Comparison of ENCODE assay signal across 13 cellular contexts in genomic region chr9:93579711-93580516, GRCh38. TPM values are rescaled to one million over a fixed set of nuclear protein-coding genes. Genes with fewer than 3 reads are reported as not detected.
DNase-seq lines count a peak whose midpoint lies in the region; ATAC-seq and TF ChIP-seq lines count a peak whose summit lies in the region.
"Had no signal": no experiment of that assay in that cellular context is flagged by ENCODE, and none has a peak within 500 bp of the region (broad histone marks: within the 10 kb centered on the region; RNA-seq: fewer than 3 reads in every experiment).

No MANE protein-coding gene starts in this region.

- TF ChIP-seq CTCF in CD8-positive, alpha-beta T cell (IDR thresholded peaks at IDR 0.05): no peak
- TF ChIP-seq CTCF in right atrium auricular region (IDR thresholded peaks at IDR 0.05): no peak
- TF ChIP-seq CTCF in esophagus squamous epithelium (IDR thresholded peaks at IDR 0.05): no peak

- WGBS in esophagus squamous epithelium, 2 donors: 76 to 83% methylated on average over 8 to 15 of the region's 20 CpGs

- no peak for ATAC-seq in CD8-positive, alpha-beta T cell
- ATAC-seq in activated T-helper 17 cell treated with anti-CD3 and anti-CD28 coated beads, Interleukin-2, amount 50 U/mL, for 72 hours (replicated peaks): no peak
- ATAC-seq in HG02571 (IDR thresholded peaks at IDR 0.05; ENCODE audit: unreplicated experiment) (no peak), GM21717 (IDR thresholded peaks at IDR 0.05; ENCODE audit: unreplicated experiment) (no peak)

- H3K9me3 Mint-ChIP-seq in CD8-positive, alpha-beta T cell: peaks cover 9% of the 10 kb centered on the region
- peaks cover 4% of the 10 kb centered on the region for H3K9me3 Mint-ChIP-seq in activated T-helper 17 cell treated with anti-CD3 and anti-CD28 coated beads, Interleukin-2, amount 50 U/mL, for 72 hours

- DNase-seq in CD8-positive, alpha-beta T cell: peak in 1 of 7 experiments; percentile 34
- DNase-seq in right atrium auricular region (ENCODE audit: low spot score): peak; percentile 56
- peak; percentile 66 for DNase-seq in posterior vena cava (ENCODE audit: low spot score)
- no peak for DNase-seq in esophagus squamous epithelium (lab: John Stamatoyannopoulos, UW)
- no peak for DNase-seq in HAP-1 (ENCODE audit: low spot score in 2 of 2)
- DNase-seq: activated gamma-delta T cell; hippocampal formation; NCI-H2029 treated with DMSO at 0.1 percent for 48 hours; stimulated activated CD4-positive, alpha-beta T cell treated with anti-CD3 and anti-CD28 coated beads, Interleukin-2, amount 100 ng/mL, for 24 hours had no signal

- TF ChIP-seq POLR2A in esophagus squamous epithelium (IDR thresholded peaks at IDR 0.05): no peak

- intact Hi-C loops in CD8-positive, alpha-beta T cell (cut with DNase I, micrococcal nuclease): loop anchor here in 1 of 2 experiments (5.0 to 10.0 kb wide), 4 partner anchors 595 to 1458 kb away; partner anchors contain the start of genes IARS1 and ZNF169
- intact Hi-C loops in posterior vena cava (cut with DNase I): loop anchor here in 1 of 2 donors (10.0 kb wide), 1 partner anchor 385 kb away; no protein-coding TSS in a partner anchor
- intact Hi-C loops in esophagus squamous epithelium (cut with DNase I): no loop called here

- in situ Hi-C loops in HAP-1 (cut with MboI; ENCODE audit: low sequenced_read_pairs): no loop called here

- H3K36me3 Mint-ChIP-seq in CD8-positive, alpha-beta T cell: peaks cover 13% of the 10 kb centered on the region
- H3K36me3 Mint-ChIP-seq in activated T-helper 17 cell treated with anti-CD3 and anti-CD28 coated beads, Interleukin-2, amount 50 U/mL, for 72 hours (ENCODE audit: low read depth): no peaks in the 10 kb centered on the region

- H3K27me3 Mint-ChIP-seq in CD8-positive, alpha-beta T cell (ENCODE audit: low read depth): no peaks in the 10 kb centered on the region
- no peaks in the 10 kb centered on the region for H3K27me3 Mint-ChIP-seq in activated T-helper 17 cell treated with anti-CD3 and anti-CD28 coated beads, Interleukin-2, amount 50 U/mL, for 72 hours

- H3K4me1 Mint-ChIP-seq in CD8-positive, alpha-beta T cell (ENCODE audit: low read depth): peaks cover 61% of the 10 kb centered on the region
- H3K4me1 Mint-ChIP-seq in activated T-helper 17 cell treated with anti-CD3 and anti-CD28 coated beads, Interleukin-2, amount 50 U/mL, for 72 hours: no peaks in the 10 kb centered on the region

- no peak overlapping the region for H3K4me3 Mint-ChIP-seq in CD8-positive, alpha-beta T cell
- no peak overlapping the region for H3K4me3 Mint-ChIP-seq in activated T-helper 17 cell treated with anti-CD3 and anti-CD28 coated beads, Interleukin-2, amount 50 U/mL, for 72 hours

- peaks cover 20% of the 10 kb centered on the region for H3K4me1 ChIP-seq in CD8-positive, alpha-beta T cell (ENCODE audit: insufficient read depth, low read length)
- H3K4me1 ChIP-seq in right atrium auricular region: peaks cover 0 to 63% of the 10 kb centered on the region in 2 donors
- H3K4me1 ChIP-seq in esophagus squamous epithelium: peaks cover 30 to 62% (median 34%) of the 10 kb centered on the region in 3 donors
- H3K4me1 ChIP-seq in HAP-1: peaks cover 14% of the 10 kb centered on the region

- no peaks in the 10 kb centered on the region for H3K9me3 ChIP-seq in CD8-positive, alpha-beta T cell (ENCODE audit: low read length)
- H3K9me3 ChIP-seq in right atrium auricular region (no peaks in the 10 kb centered on the region), esophagus squamous epithelium (no peaks in the 10 kb centered on the region), HAP-1 (peaks cover 6% of the 10 kb centered on the region; the same call in 1 of the 2 replicates)
- H3K9me3 ChIP-seq: prostate gland had no signal

- H3K27ac Mint-ChIP-seq in CD8-positive, alpha-beta T cell: peak overlapping the region; percentile 29
- peak overlapping the region; percentile 60 for H3K27ac Mint-ChIP-seq in activated T-helper 17 cell treated with anti-CD3 and anti-CD28 coated beads, Interleukin-2, amount 50 U/mL, for 72 hours

- no peaks in the 10 kb centered on the region for H3K27me3 ChIP-seq in CD8-positive, alpha-beta T cell (ENCODE audit: insufficient read depth, low read length)
- H3K27me3 ChIP-seq in right atrium auricular region (no peaks in the 10 kb centered on the region), esophagus squamous epithelium (no peaks in the 10 kb centered on the region), HAP-1 (ENCODE audit: low read depth) (no peaks in the 10 kb centered on the region)

- no peak overlapping the region for H3K4me3 ChIP-seq in CD8-positive, alpha-beta T cell (ENCODE audit: low read depth, low read length)
- H3K4me3 ChIP-seq in right atrium auricular region (no peak overlapping the region), esophagus squamous epithelium (no peak overlapping the region), HAP-1 (no peak overlapping the region)
- H3K4me3 ChIP-seq: prostate gland had no signal

- no peaks in the 10 kb centered on the region for H3K36me3 ChIP-seq in CD8-positive, alpha-beta T cell (ENCODE audit: insufficient read depth, low read length)
- H3K36me3 ChIP-seq in right atrium auricular region: no peaks in the 10 kb centered on the region
- no peaks in the 10 kb centered on the region for H3K36me3 ChIP-seq in esophagus squamous epithelium
- H3K36me3 ChIP-seq in HAP-1 (replicated peaks): no peaks in the 10 kb centered on the region
- H3K36me3 ChIP-seq: prostate gland had no signal

- POLR2A ChIA-PET in CD8-positive, alpha-beta T cell (lab: Charles Lee): interaction anchor here (1.2 kb wide), 1 partner anchor 13 kb away, joined by 8 read pairs; no protein-coding TSS in a partner anchor

- no peak overlapping the region for H3K27ac ChIP-seq in CD8-positive, alpha-beta T cell (ENCODE audit: low read depth, low read length)
- peak overlapping the region; percentile 89 for H3K27ac ChIP-seq in right atrium auricular region
- H3K27ac ChIP-seq in esophagus squamous epithelium: peak overlapping the region in 2 of 4 donors; percentile 2 to 38

- CTCF ChIA-PET in CD8-positive, alpha-beta T cell (lab: Charles Lee): interaction anchor here (1.6 kb wide), 1 partner anchor 14 kb away, joined by 8 read pairs; no protein-coding TSS in a partner anchor

RNA-seq across cellular contexts. Expression of gene PHF2, which starts 3.5 kb away (rescaled TPM):
- total RNA-seq in CD8-positive, alpha-beta T cell: 10 to 100 TPM; 23.9 to 25.7 TPM
- 10 to 100 TPM; 11.9 to 15.1 TPM for total RNA-seq in activated T-helper 17 cell treated with anti-CD3 and anti-CD28 coated beads, Interleukin-2, amount 50 U/mL, for 72 hours
- total RNA-seq in right atrium auricular region (10 to 100 TPM; 24.7 to 29.3 TPM), posterior vena cava (10 to 100 TPM; 26.1 to 27.9 TPM), esophagus squamous epithelium (10 to 100 TPM; 13.3 to 22.6 (median 17.5) TPM)

Comparison
In these comparisons a context has a peak if more than half of its experiments do, and no peak if none do; other contexts are left out.
1. DNase-seq: peak in right atrium auricular region (single experiment) and posterior vena cava (single experiment); none in esophagus squamous epithelium (single experiment) and HAP-1 (0 of 2).